ENCODE assay signal across 28 cellular contexts in the genomic region with DNA sequence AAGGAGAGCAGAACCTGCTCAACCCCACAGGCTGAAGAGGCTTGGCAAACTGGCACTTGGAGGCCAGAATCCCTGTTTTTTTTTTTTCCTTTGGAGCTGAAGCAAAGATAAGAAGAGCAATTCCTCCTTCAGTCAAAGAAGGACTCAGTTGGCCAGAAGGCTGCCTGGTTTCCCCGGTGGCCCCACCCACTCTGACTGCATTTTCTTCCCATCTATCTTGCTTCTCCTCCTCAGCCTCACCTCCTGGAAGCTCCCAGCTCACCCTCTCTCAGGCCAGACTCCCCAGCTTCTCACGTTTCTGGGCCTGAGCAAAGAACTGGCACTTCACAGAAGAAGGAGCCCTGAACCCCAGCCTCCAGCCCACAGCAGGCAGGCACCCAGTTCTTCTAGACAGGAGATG. TPM values are rescaled to one million over a fixed set of nuclear protein-coding genes. Genes with fewer than 3 reads are reported as not detected.
DNase-seq lines count a peak whose midpoint lies in the region; ATAC-seq and TF ChIP-seq lines count a peak whose summit lies in the region.
"Had no signal": no experiment of that assay in that cellular context is flagged by ENCODE, and none has a peak within 500 bp of the region (broad histone marks: within the 10 kb centered on the region; RNA-seq: fewer than 3 reads in every experiment).

No MANE protein-coding gene starts in this region.

- no peak for ATAC-seq in central memory CD8-positive, alpha-beta T cell (replicated peaks; ENCODE audit: extremely low read depth, poor library complexity, severe bottlenecking)
- ATAC-seq in left lobe of liver, result no peak
- no peak for ATAC-seq in HG02852 (IDR thresholded peaks at IDR 0.05; ENCODE audit: unreplicated experiment)
- ATAC-seq: activated CD8-positive, alpha-beta T cell treated with anti-CD3 and anti-CD28 coated beads, Interleukin-2, amount 10 ng/mL, durations not matched to agents 7 days and 5 days; body of pancreas; esophagus mucosa; stimulated activated naive B cell treated with anti-CD40 and anti-IgM and Interleukin-4, amounts not matched to agents 10 μg/mL and 1 μg/mL and 100 μg/mL, for 72 hours had no signal

- H3K4me3 ChIP-seq in BE2C (ENCODE audit: low read depth, low read length), result peak overlapping the region; percentile 97
- H3K4me3 ChIP-seq: body of pancreas, GM23248, prostate gland, sigmoid colon, SJCRH30 had no signal

- H3K9me3 Mint-ChIP-seq in central memory CD8-positive, alpha-beta T cell, result no peaks in the 10 kb centered on the region
- no peaks in the 10 kb centered on the region for H3K9me3 Mint-ChIP-seq in nephron
- H3K9me3 Mint-ChIP-seq: stimulated activated naive B cell treated with anti-CD40 and anti-IgM and Interleukin-4, amounts not matched to agents 10 μg/mL and 1 μg/mL and 100 μg/mL, for 72 hours had no signal

- H3K4me1 ChIP-seq in BE2C, result peaks cover 4% of the 10 kb centered on the region
- H3K4me1 ChIP-seq: prostate gland, SJCRH30 had no signal

- peaks cover 16% of the 10 kb centered on the region for H3K4me1 Mint-ChIP-seq in central memory CD8-positive, alpha-beta T cell
- peaks cover 29% of the 10 kb centered on the region for H3K4me1 Mint-ChIP-seq in nephron

- DNase-seq in BE2C, result no peak
- DNase-seq in ELF-1 (ENCODE audit: low read depth, low spot score), result peak; percentile 8
- DNase-seq in central memory CD8-positive, alpha-beta T cell (ENCODE audit: low spot score in 2 of 2), result no peak
- DNase-seq in mesenteric fat pad (ENCODE audit: low spot score), result no peak
- DNase-seq in left lobe of liver (ENCODE audit: low spot score), result no peak
- DNase-seq in nucleus accumbens (lab: John Stamatoyannopoulos, UW), result no peak
- DNase-seq: activated CD8-positive, alpha-beta T cell treated with anti-CD3 and anti-CD28 coated beads, Interleukin-2, amount 10 ng/mL, durations not matched to agents 7 days and 5 days; activated gamma-delta T cell; activated T-cell treated with anti-CD3 and anti-CD28 coated beads for 4 hours; body of pancreas; CD4-positive, CD25-positive, alpha-beta regulatory T cell; foreskin fibroblast; GM23248; head of caudate nucleus; IMR-90; kidney; NCI-H1048; NCI-H2029; NCI-H345; NCI-H748 treated with DMSO at 0.1 percent for 48 hours; sigmoid colon; SJCRH30; stimulated activated naive B cell treated with anti-CD40 and anti-IgM and Interleukin-4, amounts not matched to agents 10 μg/mL and 1 μg/mL and 100 μg/mL, for 72 hours had no signal

- H3K36me3 Mint-ChIP-seq in central memory CD8-positive, alpha-beta T cell (ENCODE audit: insufficient read depth), result peaks cover 7% of the 10 kb centered on the region
- H3K36me3 Mint-ChIP-seq in nephron (ENCODE audit: low read depth), result no peaks in the 10 kb centered on the region
- H3K36me3 Mint-ChIP-seq: CD4-positive, CD25-positive, alpha-beta regulatory T cell; stimulated activated naive B cell treated with anti-CD40 and anti-IgM and Interleukin-4, amounts not matched to agents 10 μg/mL and 1 μg/mL and 100 μg/mL, for 72 hours had no signal

- peak overlapping the region; percentile 84 for H3K4me3 Mint-ChIP-seq in central memory CD8-positive, alpha-beta T cell
- H3K4me3 Mint-ChIP-seq in nephron, result peak overlapping the region; percentile 83 to 90 (median 88)
- H3K4me3 Mint-ChIP-seq: activated CD8-positive, alpha-beta T cell treated with anti-CD3 and anti-CD28 coated beads, Interleukin-2, amount 10 ng/mL, durations not matched to agents 7 days and 5 days; stimulated activated naive B cell treated with anti-CD40 and anti-IgM and Interleukin-4, amounts not matched to agents 10 μg/mL and 1 μg/mL and 100 μg/mL, for 72 hours had no signal

- H3K27ac Mint-ChIP-seq in central memory CD8-positive, alpha-beta T cell (ENCODE audit: low read depth), result no peak overlapping the region
- H3K27ac Mint-ChIP-seq in nephron, result peak overlapping the region; percentile 7 to 35 (median 34)
- H3K27ac Mint-ChIP-seq: activated CD8-positive, alpha-beta T cell treated with anti-CD3 and anti-CD28 coated beads, Interleukin-2, amount 10 ng/mL, durations not matched to agents 7 days and 5 days; CD4-positive, CD25-positive, alpha-beta regulatory T cell; stimulated activated naive B cell treated with anti-CD40 and anti-IgM and Interleukin-4, amounts not matched to agents 10 μg/mL and 1 μg/mL and 100 μg/mL, for 72 hours had no signal

- H3K27me3 Mint-ChIP-seq in central memory CD8-positive, alpha-beta T cell, result peaks cover 41% of the 10 kb centered on the region
- H3K27me3 Mint-ChIP-seq in nephron (ENCODE audit: low read depth), result peaks cover 54% of the 10 kb centered on the region

- no peaks in the 10 kb centered on the region for H3K9me3 ChIP-seq in BE2C
- H3K9me3 ChIP-seq: body of pancreas, neutrophil, prostate gland, sigmoid colon, SJCRH30 had no signal

- H3K27me3 ChIP-seq in BE2C, result no peaks in the 10 kb centered on the region
- H3K27me3 ChIP-seq: body of pancreas, SJCRH30 had no signal

- no peaks in the 10 kb centered on the region for H3K36me3 ChIP-seq in BE2C
- H3K36me3 ChIP-seq: neutrophil, prostate gland, sigmoid colon, SJCRH30 had no signal

- no peak for TF ChIP-seq CTCF in BE2C (IDR thresholded peaks at IDR 0.05; ENCODE audit: low read depth, low read length)
- TF ChIP-seq CTCF in nephron (IDR thresholded peaks at IDR 0.05; ENCODE audit: unreplicated experiment in 3 of 3), result no peak

RNA-seq across cellular contexts. Expression of a gene that starts 2.4 kb away (rescaled TPM):
- 13.0 TPM for polyA plus RNA-seq in BE2C (2012; ENCODE audit: insufficient read depth, insufficient read length, low read depth)
- total RNA-seq in mesenteric fat pad (not detected), left lobe of liver (0.05 TPM)
- total RNA-seq: activated CD8-positive, alpha-beta T cell treated with anti-CD3 and anti-CD28 coated beads, Interleukin-2, amount 10 ng/mL, durations not matched to agents 7 days and 5 days; CD4-positive, CD25-positive, alpha-beta regulatory T cell; GM23248; IMR-90; kidney; SJCRH30 had no signal
- polyA plus RNA-seq: CD4-positive, CD25-positive, alpha-beta regulatory T cell; GM23248; IMR-90 had no signal
